ENCODE assay signal across 8 cellular contexts in the genomic region with DNA sequence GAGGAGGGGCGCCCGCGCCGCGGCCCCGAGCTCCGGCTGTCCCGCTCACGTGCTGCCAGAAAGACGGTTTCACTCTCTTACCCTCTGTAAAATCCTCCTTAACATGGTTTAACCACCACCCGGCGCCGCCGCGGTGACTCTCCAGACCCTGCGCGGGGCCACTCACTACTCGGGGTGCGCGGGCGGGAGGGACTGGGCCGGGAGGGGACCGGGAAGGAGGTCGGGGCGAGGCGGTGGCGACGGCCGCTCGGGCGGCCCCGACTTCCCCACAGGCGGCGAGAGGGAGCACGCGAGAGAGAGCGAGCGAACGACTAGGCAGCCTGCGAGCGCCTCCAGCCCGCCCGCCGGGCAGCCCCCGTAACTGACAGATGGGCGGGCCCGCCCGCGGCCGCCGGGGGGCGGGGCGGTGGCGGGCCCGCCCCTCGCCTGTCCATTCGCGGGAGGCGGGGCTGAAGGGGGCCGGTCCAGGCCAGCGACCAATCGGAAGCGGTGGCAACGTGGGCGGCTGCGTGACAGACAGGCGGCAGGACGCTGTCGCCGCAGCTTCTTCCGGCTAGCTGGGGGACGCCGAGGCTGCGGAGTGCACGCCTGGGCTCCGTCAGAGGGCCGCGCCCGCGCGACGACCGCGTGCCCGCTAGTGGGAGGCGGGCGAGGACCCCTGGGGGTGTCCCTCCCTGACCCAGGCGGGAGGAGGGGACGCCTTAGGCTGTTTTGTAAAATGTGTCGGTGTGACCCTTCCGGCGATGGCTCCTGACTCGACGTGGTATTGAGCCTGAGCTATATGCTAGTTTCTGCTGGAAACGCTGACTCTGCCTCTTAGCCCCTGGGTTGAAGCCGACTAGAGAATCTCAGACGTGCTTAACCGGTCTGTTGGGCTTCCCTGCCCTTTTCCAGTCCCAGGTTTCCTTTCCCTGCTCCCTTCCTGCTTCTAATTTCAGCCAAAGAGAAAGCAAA. TPM values are rescaled to one million over a fixed set of nuclear protein-coding genes. Genes with fewer than 3 reads are reported as not detected.
DNase-seq lines count a peak whose midpoint lies in the region; ATAC-seq and TF ChIP-seq lines count a peak whose summit lies in the region.

Gene EEA1, minus strand, starts transcription at position 334 of the 954 bp plus-strand sequence. Its CDS starts 229 bp downstream, at position 105.

- peaks cover 16 to 38% (median 27%) of the 10 kb centered on the region in 4 donors for H3K4me1 Mint-ChIP-seq in CD4-positive, CD25-positive, alpha-beta regulatory T cell
- peaks cover 32% of the 10 kb centered on the region for H3K4me1 Mint-ChIP-seq in activated CD4-positive, alpha-beta memory T cell treated with anti-CD3 and anti-CD28 coated beads for 36 hours (ENCODE audit: low read depth)

- H3K27me3 Mint-ChIP-seq in CD4-positive, CD25-positive, alpha-beta regulatory T cell, result no peaks in the 10 kb centered on the region
- H3K27me3 Mint-ChIP-seq in activated CD4-positive, alpha-beta memory T cell treated with anti-CD3 and anti-CD28 coated beads for 36 hours, result no peaks in the 10 kb centered on the region

- peak; percentile 86 to 89 for ATAC-seq in CD4-positive, CD25-positive, alpha-beta regulatory T cell (ENCODE audit: low read depth in 2 of 2)
- peak; percentile 87 for ATAC-seq in GM19397 (IDR thresholded peaks at IDR 0.05; ENCODE audit: unreplicated experiment)
- ATAC-seq in HG03571 (IDR thresholded peaks at IDR 0.05; ENCODE audit: unreplicated experiment), result peak; percentile 89

- peak within 1 kb of the TSS; percentile 94 for H3K4me3 ChIP-seq in CD4-positive, CD25-positive, alpha-beta regulatory T cell (ENCODE audit: low read depth, low read length)
- H3K4me3 ChIP-seq in dorsolateral prefrontal cortex, result peak within 1 kb of the TSS; percentile 64 to 98 (median 83)
- peak within 1 kb of the TSS; percentile 82 for H3K4me3 ChIP-seq in lower leg skin (ENCODE audit: low read depth, poor library complexity, severe bottlenecking)

- CTCF ChIA-PET in activated CD4-positive, alpha-beta memory T cell treated with anti-CD3 and anti-CD28 coated beads for 36 hours (lab: Charles Lee), result interaction anchor here (0.5 to 2.5 kb wide), 9 partner anchors 9 to 599 kb away, joined by 3 to 14 read pairs (median 3); no protein-coding TSS in a partner anchor

- POLR2A ChIA-PET in activated CD4-positive, alpha-beta memory T cell treated with anti-CD3 and anti-CD28 coated beads for 36 hours (lab: Charles Lee), result interaction anchor here (1.2 to 4.2 kb wide), 5 partner anchors 21 to 513 kb away, joined by 3 to 36 read pairs (median 5); partner anchors contain the start of gene UBE2N

- peaks cover 0 to 1% (median 0%) of the 10 kb centered on the region in 7 donors for H3K9me3 Mint-ChIP-seq in CD4-positive, CD25-positive, alpha-beta regulatory T cell
- no peaks in the 10 kb centered on the region for H3K9me3 Mint-ChIP-seq in activated CD4-positive, alpha-beta memory T cell treated with anti-CD3 and anti-CD28 coated beads for 36 hours

- TF ChIP-seq CTCF in dorsolateral prefrontal cortex (IDR thresholded peaks at IDR 0.05 in 54 of 56, conservative IDR thresholded peaks at IDR 0.05 in 2 of 56; ENCODE audit: low read depth in 1 of 56, partially characterized antibody in 56 of 56) (peak in 46 of 56 donors; percentile 4 to 69 (median 43)), lower leg skin (IDR thresholded peaks at IDR 0.05) (no peak)

- H3K36me3 ChIP-seq in CD4-positive, CD25-positive, alpha-beta regulatory T cell (ENCODE audit: control insufficient read depth, insufficient read depth, low read length), result no peaks in the 10 kb centered on the region

- intact Hi-C loops in activated CD4-positive, alpha-beta memory T cell treated with anti-CD3 and anti-CD28 coated beads for 36 hours (cut with micrococcal nuclease), result loop anchor here (1.0 to 10.0 kb wide), 10 partner anchors 102 to 856 kb away; partner anchors contain the start of genes BTG1, CRADD and NUDT4
- intact Hi-C loops in dorsolateral prefrontal cortex (cut with DNase I), result loop anchor here (5.0 kb wide), 3 partner anchors 142 to 513 kb away; partner anchors contain the start of gene UBE2N (in 1 of the 2)
- intact Hi-C loops in lower leg skin (cut with DNase I; ENCODE audit: low total_unique reads), result no loop called here

- no peaks in the 10 kb centered on the region for H3K9me3 ChIP-seq in CD4-positive, CD25-positive, alpha-beta regulatory T cell (ENCODE audit: control insufficient read depth in 2 of 2, low read length in 2 of 2)

- H3K27me3 ChIP-seq in CD4-positive, CD25-positive, alpha-beta regulatory T cell (ENCODE audit: control insufficient read depth, insufficient read depth, low read length), result no peaks in the 10 kb centered on the region
- H3K27me3 ChIP-seq in dorsolateral prefrontal cortex, result no peaks in the 10 kb centered on the region

- H3K4me3 Mint-ChIP-seq in CD4-positive, CD25-positive, alpha-beta regulatory T cell, result peak within 1 kb of the TSS; percentile 89 to 94 (median 92)
- peak within 1 kb of the TSS; percentile 85 for H3K4me3 Mint-ChIP-seq in activated CD4-positive, alpha-beta memory T cell treated with anti-CD3 and anti-CD28 coated beads for 36 hours

- peak in 1 of 2 donors; percentile 67 for TF ChIP-seq POLR2A in lower leg skin (IDR thresholded peaks at IDR 0.05)

- H3K27ac Mint-ChIP-seq in CD4-positive, CD25-positive, alpha-beta regulatory T cell, result peak within 1 kb of the TSS; percentile 90 to 98 (median 95)
- peak within 1 kb of the TSS; percentile 95 for H3K27ac Mint-ChIP-seq in activated CD4-positive, alpha-beta memory T cell treated with anti-CD3 and anti-CD28 coated beads for 36 hours

- peak within 1 kb of the TSS; percentile 92 for H3K27ac ChIP-seq in CD4-positive, CD25-positive, alpha-beta regulatory T cell (ENCODE audit: insufficient read depth, low read length, poor library complexity, severe bottlenecking)
- H3K27ac ChIP-seq in dorsolateral prefrontal cortex, result peak within 1 kb of the TSS; percentile 86 to 99 (median 95)

- 0% methylated on average over 38 to 56 of the region's 98 CpGs for WGBS in lower leg skin, 2 donors

- DNase-seq in CD4-positive, CD25-positive, alpha-beta regulatory T cell, result peak; percentile 92 to 97 (median 93)
- DNase-seq in NCI-H82 (lab: John Stamatoyannopoulos, UW), result peak; percentile 98
- DNase-seq in activated CD4-positive, alpha-beta memory T cell treated with anti-CD3 and anti-CD28 coated beads for 36 hours, result peak; percentile 98
- DNase-seq in dorsolateral prefrontal cortex, result peak; percentile 96 to 99 (median 98)
- DNase-seq in lower leg skin (ENCODE audit: low spot score in 2 of 2), result peak; percentile 95 to 99
- peak; percentile 95 to 97 for DNase-seq in stimulated activated CD4-positive, alpha-beta T cell treated with anti-CD3 and anti-CD28 coated beads, Interleukin-4, amount 100 ng/mL, for 48 hours (ENCODE audit: low read depth in 2 of 2)

- H3K36me3 Mint-ChIP-seq in CD4-positive, CD25-positive, alpha-beta regulatory T cell, result peaks cover 4% of the 10 kb centered on the region
- peaks cover 3% of the 10 kb centered on the region for H3K36me3 Mint-ChIP-seq in activated CD4-positive, alpha-beta memory T cell treated with anti-CD3 and anti-CD28 coated beads for 36 hours

- peaks cover 30% of the 10 kb centered on the region for H3K4me1 ChIP-seq in CD4-positive, CD25-positive, alpha-beta regulatory T cell (ENCODE audit: control insufficient read depth, insufficient read depth, low read length, poor library complexity, severe bottlenecking)

RNA-seq across cellular contexts. Expression of gene EEA1, which starts in this region (rescaled TPM):
- total RNA-seq in CD4-positive, CD25-positive, alpha-beta regulatory T cell, result 11.8 TPM
- 1 to 10 TPM; 5.8 to 9.0 (median 6.6) TPM for polyA plus RNA-seq in CD4-positive, CD25-positive, alpha-beta regulatory T cell
- 10 to 100 TPM; 17.5 to 17.7 TPM for total RNA-seq in activated CD4-positive, alpha-beta memory T cell treated with anti-CD3 and anti-CD28 coated beads for 36 hours
- total RNA-seq in dorsolateral prefrontal cortex (10 to 100 TPM; 21.0 to 52.8 (median 39.1) TPM), lower leg skin (10 to 100 TPM; 24.7 to 45.0 (median 32.1) TPM)

Comparison
In these comparisons a context has a peak if more than half of its experiments do, and no peak if none do; other contexts are left out.
1. Peak in every context shown above with its lines: DNase-seq, ATAC-seq, H3K4me3 ChIP-seq and H3K27ac ChIP-seq.
2. CTCF ChIP-seq: peak in dorsolateral prefrontal cortex (46 of 56); none in lower leg skin (0 of 3).